In the genomic region with DNA sequence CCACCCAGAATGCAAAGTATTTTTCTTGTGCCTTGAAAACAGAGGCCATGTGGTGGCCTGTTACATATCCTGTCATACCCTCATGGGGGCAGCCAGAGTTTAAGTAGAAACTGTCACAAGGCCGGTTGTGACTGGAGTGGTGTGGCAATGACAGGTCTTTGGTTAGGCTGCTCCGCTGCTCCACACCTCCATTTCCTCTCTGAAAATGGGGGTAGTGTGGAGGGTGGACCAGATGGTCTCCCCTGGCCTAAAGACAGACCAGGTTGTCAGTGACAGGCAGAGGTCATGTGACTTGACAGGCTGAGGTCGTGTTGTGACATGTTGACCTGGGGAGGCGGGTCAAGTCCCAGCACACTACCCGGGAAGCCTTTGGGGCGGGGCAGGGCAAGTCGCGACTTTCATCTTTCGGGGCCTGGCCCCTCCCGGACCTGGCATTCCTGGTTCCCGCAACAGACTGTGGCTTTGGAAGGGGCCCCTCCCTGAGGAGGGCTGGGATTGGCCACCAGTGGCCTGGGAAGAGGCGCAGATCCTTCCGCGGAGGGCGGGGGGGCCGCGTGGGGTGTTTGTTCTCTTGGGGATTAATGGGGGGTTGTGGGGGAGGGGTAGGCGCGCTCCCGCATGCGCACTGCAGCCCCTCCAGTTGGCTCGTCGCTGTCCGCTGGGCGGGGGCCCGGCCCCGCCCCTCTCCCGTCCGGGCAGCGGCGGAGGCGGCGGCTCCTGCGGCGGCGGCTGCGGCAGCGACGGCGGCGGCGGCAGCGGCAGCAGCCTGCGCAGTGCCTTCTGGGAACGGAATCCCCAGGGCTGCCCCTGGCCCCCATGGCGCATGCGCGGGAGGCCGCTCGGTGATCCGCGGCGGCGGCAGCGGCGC, we compare ENCODE assay signal across 8 cellular contexts. TPM values are rescaled to one million over a fixed set of nuclear protein-coding genes. Genes with fewer than 3 reads are reported as not detected.
A peak's percentile ranks its signal among the peaks of the same experiment; 100 is the strongest.
DNase-seq lines count a peak whose midpoint lies in the region; ATAC-seq and TF ChIP-seq lines count a peak whose summit lies in the region.

A gene with protein sequence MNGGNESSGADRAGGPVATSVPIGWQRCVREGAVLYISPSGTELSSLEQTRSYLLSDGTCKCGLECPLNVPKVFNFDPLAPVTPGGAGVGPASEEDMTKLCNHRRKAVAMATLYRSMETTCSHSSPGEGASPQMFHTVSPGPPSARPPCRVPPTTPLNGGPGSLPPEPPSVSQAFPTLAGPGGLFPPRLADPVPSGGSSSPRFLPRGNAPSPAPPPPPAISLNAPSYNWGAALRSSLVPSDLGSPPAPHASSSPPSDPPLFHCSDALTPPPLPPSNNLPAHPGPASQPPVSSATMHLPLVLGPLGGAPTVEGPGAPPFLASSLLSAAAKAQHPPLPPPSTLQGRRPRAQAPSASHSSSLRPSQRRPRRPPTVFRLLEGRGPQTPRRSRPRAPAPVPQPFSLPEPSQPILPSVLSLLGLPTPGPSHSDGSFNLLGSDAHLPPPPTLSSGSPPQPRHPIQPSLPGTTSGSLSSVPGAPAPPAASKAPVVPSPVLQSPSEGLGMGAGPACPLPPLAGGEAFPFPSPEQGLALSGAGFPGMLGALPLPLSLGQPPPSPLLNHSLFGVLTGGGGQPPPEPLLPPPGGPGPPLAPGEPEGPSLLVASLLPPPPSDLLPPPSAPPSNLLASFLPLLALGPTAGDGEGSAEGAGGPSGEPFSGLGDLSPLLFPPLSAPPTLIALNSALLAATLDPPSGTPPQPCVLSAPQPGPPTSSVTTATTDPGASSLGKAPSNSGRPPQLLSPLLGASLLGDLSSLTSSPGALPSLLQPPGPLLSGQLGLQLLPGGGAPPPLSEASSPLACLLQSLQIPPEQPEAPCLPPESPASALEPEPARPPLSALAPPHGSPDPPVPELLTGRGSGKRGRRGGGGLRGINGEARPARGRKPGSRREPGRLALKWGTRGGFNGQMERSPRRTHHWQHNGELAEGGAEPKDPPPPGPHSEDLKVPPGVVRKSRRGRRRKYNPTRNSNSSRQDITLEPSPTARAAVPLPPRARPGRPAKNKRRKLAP (plus strand): TSS at position 806 of the 868 bp plus-strand sequence. CDS start 1,480 bp downstream, outside the sequence.

- peaks cover 20% of the 10 kb centered on the region for H3K4me1 ChIP-seq in HUES48 (ENCODE audit: control insufficient read depth, insufficient read depth, low read length)
- peaks cover 36% of the 10 kb centered on the region for H3K4me1 ChIP-seq in OCI-LY3 (ENCODE audit: low read length)
- peaks cover 48% of the 10 kb centered on the region for H3K4me1 ChIP-seq in mucosa of descending colon (ENCODE audit: low read depth)

- peaks cover 42% of the 10 kb centered on the region for H3K79me2 ChIP-seq in OCI-LY3 (ENCODE audit: low read length)

- DNase-seq in Calu3 (peak; percentile 96), epidermal melanocyte (ENCODE audit: insufficient read length, low spot score) (peak; percentile 93), mucosa of descending colon (peak; percentile 94 to 95 (median 95))
- DNase-seq in activated CD8-positive, alpha-beta memory T cell treated with anti-CD3 and anti-CD28 coated beads, Interleukin-2, amount 50 U/mL, for 48 hours = peak; percentile 97
- DNase-seq in stimulated activated CD8-positive, alpha-beta memory T cell treated with anti-CD3 and anti-CD28 coated beads, Interleukin-4, amount 100 ng/mL, for 24 hours (ENCODE audit: low read depth) = peak; percentile 84

- peak within 1 kb of the TSS; percentile 95 for H3K27ac ChIP-seq in HUES48 (ENCODE audit: low read depth, low read length)
- H3K27ac ChIP-seq in OCI-LY3 (ENCODE audit: low read length) = peak within 1 kb of the TSS; percentile 94

- intact Hi-C loops in Calu3 (cut with micrococcal nuclease; ENCODE audit: unreplicated experiment) (no loop called here), mucosa of descending colon (cut with DNase I, micrococcal nuclease) (no loop called here)

- H3K4me3 Mint-ChIP-seq in Calu3 (ENCODE audit: low read depth, unreplicated experiment) = peak within 1 kb of the TSS; percentile 95

- H3K4me1 Mint-ChIP-seq in Calu3 (ENCODE audit: low read depth, unreplicated experiment) = peaks cover 51% of the 10 kb centered on the region

- peaks cover 28% of the 10 kb centered on the region for H4K20me1 ChIP-seq in OCI-LY3 (ENCODE audit: insufficient read depth, low read length)

- H3K36me3 Mint-ChIP-seq in Calu3 (ENCODE audit: insufficient read depth, unreplicated experiment) = peaks cover 99% of the 10 kb centered on the region

- ATAC-seq in GM21423 (IDR thresholded peaks at IDR 0.05; ENCODE audit: unreplicated experiment) = peak; percentile 35
- peak; percentile 52 for ATAC-seq in mucosa of descending colon

- no peaks in the 10 kb centered on the region for H3K9me3 Mint-ChIP-seq in Calu3 (ENCODE audit: low read depth, unreplicated experiment)

- peaks cover 41% of the 10 kb centered on the region for H3K36me3 ChIP-seq in HUES48 (ENCODE audit: control insufficient read depth, insufficient read depth, low read length)
- H3K36me3 ChIP-seq in OCI-LY3 (replicated peaks; ENCODE audit: low read depth, low read length) = peaks cover 34% of the 10 kb centered on the region
- H3K36me3 ChIP-seq in mucosa of descending colon (ENCODE audit: low read depth) = no peaks in the 10 kb centered on the region

- H2AFZ ChIP-seq in OCI-LY3 (ENCODE audit: low read depth, low read length) = peak within 1 kb of the TSS; percentile 82

- no peaks in the 10 kb centered on the region for H3K9me3 ChIP-seq in HUES48 (ENCODE audit: control insufficient read depth, insufficient read depth, low read length)
- no peaks in the 10 kb centered on the region for H3K9me3 ChIP-seq in OCI-LY3 (ENCODE audit: insufficient read depth, low read length)
- no peaks in the 10 kb centered on the region for H3K9me3 ChIP-seq in mucosa of descending colon

- H3K27me3 ChIP-seq in HUES48 (ENCODE audit: control insufficient read depth, insufficient read depth, low read length) (no peaks in the 10 kb centered on the region), OCI-LY3 (ENCODE audit: low read depth, low read length) (no peaks in the 10 kb centered on the region)

- TF ChIP-seq CTCF in Calu3 (IDR thresholded peaks at IDR 0.05; ENCODE audit: unreplicated experiment) (no peak), OCI-LY3 (IDR thresholded peaks at IDR 0.05; ENCODE audit: low read depth, low read length) (no peak), mucosa of descending colon (IDR thresholded peaks at IDR 0.05) (no peak)

- no peaks in the 10 kb centered on the region for H3K27me3 Mint-ChIP-seq in Calu3 (ENCODE audit: unreplicated experiment)

- H3K4me2 ChIP-seq in OCI-LY3 (ENCODE audit: low read length) = peak within 1 kb of the TSS; percentile 91

- BruUV-seq in Calu3 (replicated peaks; lab: Mats Ljungman, UMichigan) = no TSS peak

- CTCF ChIA-PET in Calu3 (lab: Charles Lee) = no interaction called here

- peak within 1 kb of the TSS; percentile 33 for H3K9ac ChIP-seq in HUES48 (ENCODE audit: low read depth, low read length)
- H3K9ac ChIP-seq in OCI-LY3 (ENCODE audit: low read length) = peak within 1 kb of the TSS; percentile 90

- peak within 1 kb of the TSS; percentile 100 for H3K27ac Mint-ChIP-seq in Calu3 (ENCODE audit: unreplicated experiment)

- H3K4me3 ChIP-seq in HUES48 (ENCODE audit: low read depth, low read length) (peak within 1 kb of the TSS; percentile 74), OCI-LY3 (ENCODE audit: low read length) (peak within 1 kb of the TSS; percentile 94), mucosa of descending colon (peak within 1 kb of the TSS; percentile 65)

RNA-seq across cellular contexts. Expression of the gene that starts here (rescaled TPM):
- 119 and 127 TPM in 2 replicates for total RNA-seq in Calu3 (2022)
- total RNA-seq in mucosa of descending colon = 100 to 1,000 TPM; 116 to 137 (median 120) TPM

Comparison
In these comparisons a context has a peak if more than half of its experiments do, and no peak if none do; other contexts are left out.
1. Peak in every context shown above with its lines: DNase-seq, ATAC-seq, H3K4me3 ChIP-seq and H3K27ac ChIP-seq.